ENCODE assay signal across 22 cellular contexts in the genomic region with DNA sequence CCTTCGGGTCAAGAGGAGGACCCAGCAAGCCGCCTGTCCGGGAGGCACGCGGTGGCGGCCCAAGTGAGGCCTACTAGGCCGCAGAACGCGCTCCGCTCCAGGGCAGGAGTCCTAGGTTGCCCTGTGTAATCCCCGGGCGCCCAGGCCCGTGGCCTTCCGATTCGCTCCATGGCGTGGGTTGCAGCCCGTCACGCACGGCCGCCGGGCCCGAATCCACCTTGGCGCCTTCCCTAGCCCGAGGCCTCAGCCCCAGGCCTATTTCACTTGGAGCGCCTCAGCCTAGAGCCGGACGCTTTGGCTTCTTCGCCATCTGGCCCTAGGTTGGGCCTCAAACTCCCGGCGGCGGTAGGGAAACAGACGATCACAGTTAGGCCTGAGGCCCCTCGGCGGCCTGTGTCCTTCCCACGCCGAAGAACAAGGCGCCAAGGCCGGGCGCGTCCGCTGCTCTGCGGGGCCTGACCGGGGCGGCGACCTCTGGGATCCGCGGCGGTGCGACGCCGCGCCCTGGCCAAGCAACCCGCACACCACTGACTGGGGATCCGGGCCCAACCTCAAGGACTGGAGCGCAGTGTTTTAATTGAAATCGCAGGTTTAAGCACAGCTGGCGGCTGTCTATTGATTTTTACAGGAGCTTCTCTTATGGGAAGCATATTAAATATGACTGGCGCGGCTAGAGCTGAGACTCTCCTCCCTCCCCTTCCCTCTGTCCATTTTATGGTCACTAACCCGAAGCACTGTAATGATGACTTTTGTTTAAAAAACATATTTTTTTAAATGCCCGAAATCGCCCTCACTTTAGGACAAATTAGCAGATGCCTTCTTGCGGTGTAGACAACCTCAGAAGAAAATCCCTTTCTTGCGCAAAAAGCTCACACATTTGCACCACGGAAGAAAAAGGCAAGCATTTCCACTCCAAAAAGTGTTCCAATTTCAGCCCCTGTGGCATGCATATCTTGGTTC. TPM values are rescaled to one million over a fixed set of nuclear protein-coding genes. Genes with fewer than 3 reads are reported as not detected.
DNase-seq lines count a peak whose midpoint lies in the region; ATAC-seq, FAIRE-seq and TF ChIP-seq lines count a peak whose summit lies in the region.
"Had no signal": no experiment of that assay in that cellular context is flagged by ENCODE, and none has a peak within 500 bp of the region (broad histone marks: within the 10 kb centered on the region; RNA-seq: fewer than 3 reads in every experiment).

No MANE protein-coding gene starts in this region.

- no peak overlapping the region for H3K18ac ChIP-seq in mesendoderm (ENCODE audit: low read length)

- H3K4me2 ChIP-seq in endothelial cell of umbilical vein (ENCODE audit: insufficient read depth, low read length): no peak overlapping the region
- no peak overlapping the region for H3K4me2 ChIP-seq in mesendoderm (ENCODE audit: low read length)
- H3K4me2 ChIP-seq: BLaER1 treated with 17β-estradiol and CSF1 and Interleukin-3, amounts not matched to agents 10 nM and 100 nM; KMS-11 had no signal

- no peak overlapping the region for H2BK5ac ChIP-seq in mesendoderm (ENCODE audit: low read length)

- H3K4ac ChIP-seq in mesendoderm (ENCODE audit: low read depth, low read length): no peak overlapping the region

- H3K9ac ChIP-seq in ES-I3 (ENCODE audit: low read depth, low read length) (peak overlapping the region; percentile 11; the same call in 1 of the 2 replicates), HUES6 (ENCODE audit: low read length) (no peak overlapping the region), endothelial cell of umbilical vein (replicated peaks; ENCODE audit: extremely low read depth, insufficient read depth, low read length) (no peak overlapping the region), mesendoderm (ENCODE audit: low read length) (peak overlapping the region; percentile 10)
- H3K9ac ChIP-seq: BLaER1 treated with 17β-estradiol and CSF1 and Interleukin-3, amounts not matched to agents 10 nM and 100 nM; GM23248; KMS-11 had no signal

- H3K79me2 ChIP-seq in endothelial cell of umbilical vein (ENCODE audit: control insufficient read depth, insufficient read depth, low read length) (no peaks in the 10 kb centered on the region), mesendoderm (ENCODE audit: control insufficient read depth, insufficient read depth, low read length) (no peaks in the 10 kb centered on the region)

- DNase-seq in endothelial cell of umbilical vein (ENCODE audit: low read depth, low spot score): no peak
- DNase-seq in mesendoderm: peak; percentile 60
- no peak for DNase-seq in activated gamma-delta T cell treated with Interleukin-2 at 50 U/mL for 16 hours
- DNase-seq in mucosa of descending colon: no peak
- DNase-seq in RKO (ENCODE audit: low spot score): no peak
- DNase-seq: CD8-positive, alpha-beta memory T cell; DND-41; GF-D8; GM23248; HFFc6; NCI-H1048; NCI-H1436 treated with DMSO at 0.1 percent for 48 hours; NCI-H2081; NCI-H510A had no signal

- no peaks in the 10 kb centered on the region; the same call in 1 of the 2 replicates for H3K9me3 ChIP-seq in ES-I3 (ENCODE audit: control insufficient read depth, insufficient read depth, low read length)
- no peaks in the 10 kb centered on the region; the same call in 1 of the 2 replicates for H3K9me3 ChIP-seq in HUES6 (ENCODE audit: control insufficient read depth, insufficient read depth, low read depth, low read length)
- H3K9me3 ChIP-seq in endothelial cell of umbilical vein (replicated peaks; ENCODE audit: control insufficient read depth, insufficient read depth, low read length): no peaks in the 10 kb centered on the region
- H3K9me3 ChIP-seq in mucosa of descending colon: no peaks in the 10 kb centered on the region

- TF ChIP-seq CTCF in endothelial cell of umbilical vein (IDR thresholded peaks at IDR 0.05; ENCODE audit: extremely low read depth in 1 of 2, insufficient read depth in 1 of 2, low read depth in 1 of 2, low read length in 2 of 2): no peak
- TF ChIP-seq CTCF in mucosa of descending colon (IDR thresholded peaks at IDR 0.05): no peak

- H3K36me3 ChIP-seq in ES-I3 (ENCODE audit: insufficient read depth, low read length) (no peaks in the 10 kb centered on the region), HUES6 (ENCODE audit: control insufficient read depth, insufficient read depth, low read length) (no peaks in the 10 kb centered on the region), endothelial cell of umbilical vein (ENCODE audit: control insufficient read depth in 2 of 2, extremely low read depth in 1 of 2, insufficient read depth in 2 of 2, low read length in 2 of 2) (no peaks in the 10 kb centered on the region), mesendoderm (ENCODE audit: control insufficient read depth, insufficient read depth, low read length) (no peaks in the 10 kb centered on the region), mucosa of descending colon (ENCODE audit: low read depth) (no peaks in the 10 kb centered on the region)
- H3K36me3 ChIP-seq: BLaER1 treated with 17β-estradiol and CSF1 and Interleukin-3, amounts not matched to agents 10 nM and 100 nM had no signal

- no peaks in the 10 kb centered on the region for H4K20me1 ChIP-seq in endothelial cell of umbilical vein (replicated peaks; ENCODE audit: control insufficient read depth, extremely low read depth, insufficient read depth, low read length)
- H4K20me1 ChIP-seq: BLaER1 treated with 17β-estradiol and CSF1 and Interleukin-3, amounts not matched to agents 10 nM and 100 nM had no signal

- intact Hi-C loops in endothelial cell of umbilical vein (cut with micrococcal nuclease): no loop called here
- intact Hi-C loops in mucosa of descending colon (cut with DNase I, micrococcal nuclease): no loop called here

- peak overlapping the region; percentile 99 for H3K23ac ChIP-seq in mesendoderm (ENCODE audit: low read length)

- no peak overlapping the region for H2BK120ac ChIP-seq in mesendoderm (ENCODE audit: low read depth, low read length)

- no CpG with 5 or more reads among the region's 65 CpGs for WGBS in mesendoderm (ENCODE audit: extremely low coverage, insufficient coverage, low lambda C conversion rate)

- BruUV-seq in endothelial cell of umbilical vein (replicated peaks; lab: Mats Ljungman, UMichigan): no TSS peak

- no peak overlapping the region for H4K8ac ChIP-seq in mesendoderm (ENCODE audit: low read depth, low read length)

- no peaks in the 10 kb centered on the region for H3K79me1 ChIP-seq in mesendoderm (ENCODE audit: low read length)

- no peak for TF ChIP-seq POLR2A in endothelial cell of umbilical vein (IDR thresholded peaks at IDR 0.05; ENCODE audit: low read depth, low read length)

- dilution Hi-C loops in endothelial cell of umbilical vein (cut with MboI; ENCODE audit: extremely low pct_ligation_motif_present, low sequenced_read_pairs): no loop called here

- peak overlapping the region; percentile 69 for H3K56ac ChIP-seq in mesendoderm (ENCODE audit: low read length)

- no peak overlapping the region for H3K27ac ChIP-seq in HUES6 (ENCODE audit: low read depth, low read length)
- no peak overlapping the region for H3K27ac ChIP-seq in endothelial cell of umbilical vein (ENCODE audit: insufficient read depth, low read depth, low read length)
- no peak overlapping the region for H3K27ac ChIP-seq in mesendoderm (ENCODE audit: low read depth, low read length)
- H3K27ac ChIP-seq: BLaER1 treated with 17β-estradiol and CSF1 and Interleukin-3, amounts not matched to agents 10 nM and 100 nM; GM23248; KMS-11 had no signal

- H3K4me3 ChIP-seq in HUES6 (ENCODE audit: low read depth, low read length): peak overlapping the region; percentile 31
- H3K4me3 ChIP-seq in endothelial cell of umbilical vein (replicated peaks in 1 of 3; ENCODE audit: insufficient read depth in 1 of 3, low read depth in 1 of 3, low read length in 3 of 3): no peak overlapping the region
- H3K4me3 ChIP-seq in mesendoderm (ENCODE audit: low read length): no peak overlapping the region
- no peak overlapping the region for H3K4me3 ChIP-seq in mucosa of descending colon
- H3K4me3 ChIP-seq: BLaER1 treated with 17β-estradiol and CSF1 and Interleukin-3, amounts not matched to agents 10 nM and 100 nM; GM23248 had no signal

- no peak overlapping the region for H4K5ac ChIP-seq in mesendoderm (ENCODE audit: low read length)

- H3K4me1 ChIP-seq in ES-I3 (ENCODE audit: insufficient read depth, low read length) (peaks cover 27% of the 10 kb centered on the region), HUES6 (ENCODE audit: control insufficient read depth, insufficient read depth, low read length) (peaks cover 53% of the 10 kb centered on the region), endothelial cell of umbilical vein (ENCODE audit: control insufficient read depth, extremely low read depth, insufficient read depth, low read length) (no peaks in the 10 kb centered on the region), mesendoderm (ENCODE audit: control insufficient read depth, low read depth, low read length) (no peaks in the 10 kb centered on the region), mucosa of descending colon (ENCODE audit: low read depth) (no peaks in the 10 kb centered on the region)
- H3K4me1 ChIP-seq: BLaER1 treated with 17β-estradiol and CSF1 and Interleukin-3, amounts not matched to agents 10 nM and 100 nM had no signal

- POLR2A ChIA-PET in endothelial cell of umbilical vein (lab: Charles Lee): no interaction called here

- H2AK5ac ChIP-seq in mesendoderm (ENCODE audit: low read length): no peak overlapping the region

- H2AFZ ChIP-seq in endothelial cell of umbilical vein (ENCODE audit: low read depth, low read length): no peak overlapping the region
- H2AFZ ChIP-seq: GM23248 had no signal

- CTCF ChIA-PET in endothelial cell of umbilical vein (lab: Charles Lee): no interaction called here

- H2BK15ac ChIP-seq in mesendoderm (replicated peaks; ENCODE audit: low read depth): no peak overlapping the region

- no peaks in the 10 kb centered on the region for H3K9me1 ChIP-seq in endothelial cell of umbilical vein (replicated peaks; ENCODE audit: control insufficient read depth, extremely low read depth, insufficient read depth, low read length)

- no peak for FAIRE-seq in endothelial cell of umbilical vein (lab: Jason Lieb, UNC)
- FAIRE-seq: A204.1, GM12891 had no signal

- no peak for ATAC-seq in mucosa of descending colon
- ATAC-seq in GM18498 (IDR thresholded peaks at IDR 0.05; ENCODE audit: unreplicated experiment): no peak

- peaks cover 100% of the 10 kb centered on the region for H3K27me3 ChIP-seq in HUES6 (ENCODE audit: control insufficient read depth, insufficient read depth, low read length)
- H3K27me3 ChIP-seq in endothelial cell of umbilical vein (ENCODE audit: control insufficient read depth in 2 of 2, insufficient read depth in 2 of 2, low read length in 2 of 2): peaks cover 88 to 98% of the 10 kb centered on the region in 2 experiments
- H3K27me3 ChIP-seq in mesendoderm (ENCODE audit: insufficient read depth, low read length, poor library complexity): peaks cover 95% of the 10 kb centered on the region

RNA-seq across cellular contexts. Expression of a gene that starts 3.8 kb away (rescaled TPM):
- total RNA-seq in endothelial cell of umbilical vein (not detected in 2 replicates), mucosa of descending colon (not detected)
- not detected in 2 replicates for polyA plus RNA-seq in endothelial cell of umbilical vein
- polyA plus RNA-seq in endothelial cell of umbilical vein (2011; cell fraction: cytosol; rRNA removed): not detected in 2 replicates
- not detected in 2 replicates for polyA plus RNA-seq in endothelial cell of umbilical vein (2011; cell fraction: nucleus; rRNA removed)
- polyA plus RNA-seq in endothelial cell of umbilical vein (2012): not detected in 2 replicates
- not detected in 2 replicates for polyA minus RNA-seq in endothelial cell of umbilical vein
- not detected for polyA minus RNA-seq in endothelial cell of umbilical vein (2011; cell fraction: cytosol; rRNA and poly(A)+ RNA removed)
- polyA minus RNA-seq in endothelial cell of umbilical vein (2011; cell fraction: nucleus; rRNA and poly(A)+ RNA removed): not detected in 2 replicates
- not detected for polyA plus RNA-seq in mesendoderm (2013, experiment 1 of 2)
- polyA plus RNA-seq in mesendoderm (2013, experiment 2 of 2): not detected
- total RNA-seq: CD8-positive, alpha-beta memory T cell; GM23248; HFFc6; M059J had no signal
- polyA plus RNA-seq: CD8-positive, alpha-beta memory T cell; GM23248 had no signal

Comparison
In these comparisons a context has a peak if more than half of its experiments do, and no peak if none do; other contexts are left out.
1. H3K9ac ChIP-seq: peak in ES-I3 (single experiment) and mesendoderm (single experiment); none in HUES6 (single experiment) and endothelial cell of umbilical vein (single experiment).